3 cellular contexts compared by ENCODE assay signal in genomic region chr1:217136895-217137205, GRCh38.
TF ChIP-seq lines count a peak whose summit lies in the region.

No MANE protein-coding gene starts in this region.

TF ChIP-seq in SK-N-SH, 30 proteins besides CTCF, POLR2A, EP300 and RAD21:
- TF ChIP-seq FOSL2 (IDR thresholded peaks at IDR 0.05; ENCODE audit: borderline replicate concordance, low read depth) = no peak
- no peak for TF ChIP-seq MEF2A (IDR thresholded peaks at IDR 0.05; ENCODE audit: borderline replicate concordance, low read depth)
- no peak for TF ChIP-seq RCOR1 (IDR thresholded peaks at IDR 0.05; ENCODE audit: low read length)
- no peak for TF ChIP-seq EZH2phosphoT487 (IDR thresholded peaks at IDR 0.05; ENCODE audit: borderline replicate concordance, low read depth)
- no peak for TF ChIP-seq YY1 (IDR thresholded peaks at IDR 0.05; ENCODE audit: low read depth)
- no peak for TF ChIP-seq MAX (IDR thresholded peaks at IDR 0.05; ENCODE audit: low read depth)
- TF ChIP-seq JUND (IDR thresholded peaks at IDR 0.05) = no peak
- TF ChIP-seq IRF3 (IDR thresholded peaks at IDR 0.05; ENCODE audit: low read depth, low read length) = no peak
- no peak for TF ChIP-seq NRF1 (IDR thresholded peaks at IDR 0.05; ENCODE audit: low read depth, low read length)
- no peak for TF ChIP-seq RFX5 (IDR thresholded peaks at IDR 0.05; ENCODE audit: low read length)
- no peak for TF ChIP-seq MXI1 (IDR thresholded peaks at IDR 0.05; ENCODE audit: low read depth, low read length)
- TF ChIP-seq FOXJ3 (CRISPR knock-in tag; IDR thresholded peaks at IDR 0.05) = no peak
- no peak for TF ChIP-seq TAF1 (IDR thresholded peaks at IDR 0.05; ENCODE audit: borderline replicate concordance, low read depth, low read length)
- TF ChIP-seq SMC3 (IDR thresholded peaks at IDR 0.05; ENCODE audit: low read depth, low read length) = no peak

TF ChIP-seq in SK-N-SH treated with all-trans-retinoic acid at 6 μM for 48 hours, 23 proteins besides CTCF, POLR2A, EP300 and RAD21:
- TF ChIP-seq ISL1 (CRISPR knock-in tag; IDR thresholded peaks at IDR 0.05) (no peak), BACH2 (CRISPR knock-in tag; IDR thresholded peaks at IDR 0.05; ENCODE audit: borderline replicate concordance) (no peak), ZC3H10 (CRISPR knock-in tag; IDR thresholded peaks at IDR 0.05) (no peak), ZNF70 (CRISPR knock-in tag; IDR thresholded peaks at IDR 0.05) (no peak), TOX (CRISPR knock-in tag; IDR thresholded peaks at IDR 0.05; ENCODE audit: borderline replicate concordance) (no peak), SNAI2 (CRISPR knock-in tag; IDR thresholded peaks at IDR 0.05) (no peak), ZFP30 (CRISPR knock-in tag; IDR thresholded peaks at IDR 0.05) (no peak), ZNF565 (CRISPR knock-in tag; conservative IDR thresholded peaks at IDR 0.05; ENCODE audit: low read depth) (no peak), TSHZ2 (CRISPR knock-in tag; IDR thresholded peaks at IDR 0.05) (no peak), ESRRG (CRISPR knock-in tag; IDR thresholded peaks at IDR 0.05) (no peak), RARB (CRISPR knock-in tag; IDR thresholded peaks at IDR 0.05) (no peak), GLIS3 (CRISPR knock-in tag; IDR thresholded peaks at IDR 0.05) (no peak), OSR1 (CRISPR knock-in tag; IDR thresholded peaks at IDR 0.05) (no peak), TCF4 (CRISPR knock-in tag; IDR thresholded peaks at IDR 0.05; ENCODE audit: borderline replicate concordance) (no peak), CSDC2 (CRISPR knock-in tag; IDR thresholded peaks at IDR 0.05) (no peak), ARNTL (CRISPR knock-in tag; IDR thresholded peaks at IDR 0.05; ENCODE audit: borderline replicate concordance, low read depth) (no peak)
- TF ChIP-seq, protein P1, sequence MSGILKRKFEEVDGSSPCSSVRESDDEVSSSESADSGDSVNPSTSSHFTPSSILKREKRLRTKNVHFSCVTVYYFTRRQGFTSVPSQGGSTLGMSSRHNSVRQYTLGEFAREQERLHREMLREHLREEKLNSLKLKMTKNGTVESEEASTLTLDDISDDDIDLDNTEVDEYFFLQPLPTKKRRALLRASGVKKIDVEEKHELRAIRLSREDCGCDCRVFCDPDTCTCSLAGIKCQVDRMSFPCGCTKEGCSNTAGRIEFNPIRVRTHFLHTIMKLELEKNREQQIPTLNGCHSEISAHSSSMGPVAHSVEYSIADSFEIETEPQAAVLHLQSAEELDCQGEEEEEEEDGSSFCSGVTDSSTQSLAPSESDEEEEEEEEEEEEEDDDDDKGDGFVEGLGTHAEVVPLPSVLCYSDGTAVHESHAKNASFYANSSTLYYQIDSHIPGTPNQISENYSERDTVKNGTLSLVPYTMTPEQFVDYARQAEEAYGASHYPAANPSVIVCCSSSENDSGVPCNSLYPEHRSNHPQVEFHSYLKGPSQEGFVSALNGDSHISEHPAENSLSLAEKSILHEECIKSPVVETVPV (CRISPR knock-in tag; IDR thresholded peaks at IDR 0.05) = no peak

TF ChIP-seq in H1, 55 proteins besides CTCF, POLR2A, EP300 and RAD21:
- TF ChIP-seq ASH2L (IDR thresholded peaks at IDR 0.05; ENCODE audit: low read length) (no peak), CEBPB (IDR thresholded peaks at IDR 0.05; ENCODE audit: low read depth, low read length) (no peak), EGR1 (IDR thresholded peaks at IDR 0.05; ENCODE audit: borderline replicate concordance, low read depth, low read length) (no peak), CTBP2 (IDR thresholded peaks at IDR 0.05; ENCODE audit: borderline replicate concordance, insufficient read depth, insufficient read length, low read length) (peak; percentile 89), MAFK (IDR thresholded peaks at IDR 0.05; ENCODE audit: low read depth, low read length) (no peak), SUZ12 (IDR thresholded peaks at IDR 0.05; ENCODE audit: low read length) (peak; percentile 96; the same call in 1 of the 2 replicates), KDM5A (IDR thresholded peaks at IDR 0.05; ENCODE audit: low read length) (no peak), EZH2 (IDR thresholded peaks at IDR 0.05; ENCODE audit: low read depth, low read length, severe bottlenecking) (peak; percentile 94), SP1 (IDR thresholded peaks at IDR 0.05; ENCODE audit: low read depth, low read length) (no peak), KDM4A (IDR thresholded peaks at IDR 0.05; ENCODE audit: low read depth, low read length, severe bottlenecking) (peak; percentile 16), GABPA (IDR thresholded peaks at IDR 0.05; ENCODE audit: borderline replicate concordance, insufficient read depth, low read length) (0 out of 2 replicates have a peak, but pooled peaks have one; percentile 6)
